ENCODE assay signal across 9 cellular contexts in genomic region chr6:137342607-137343186, GRCh38.
DNase-seq lines count a peak whose midpoint lies in the region; ATAC-seq and TF ChIP-seq lines count a peak whose summit lies in the region.
"Had no signal": no experiment of that assay in that cellular context is flagged by ENCODE, and none has a peak within 500 bp of the region (broad histone marks: within the 10 kb centered on the region; RNA-seq: fewer than 3 reads in every experiment).

No MANE protein-coding gene starts in this region.

- no peaks in the 10 kb centered on the region for H3K36me3 ChIP-seq in thoracic aorta
- H3K36me3 ChIP-seq in body of pancreas (replicated peaks in 1 of 2; ENCODE audit: insufficient read depth in 1 of 2, low read depth in 2 of 2), result no peaks in the 10 kb centered on the region
- H3K36me3 ChIP-seq in mammary epithelial cell (ENCODE audit: insufficient read depth, low read length), result no peaks in the 10 kb centered on the region

- POLR2A ChIA-PET in activated CD4-positive, alpha-beta memory T cell treated with anti-CD3 and anti-CD28 coated beads for 36 hours (lab: Charles Lee), result no interaction called here

- intact Hi-C loops in activated CD4-positive, alpha-beta memory T cell treated with anti-CD3 and anti-CD28 coated beads for 36 hours (cut with micrococcal nuclease), result loop anchor here (1.0 to 10.0 kb wide), 5 partner anchors 46 to 299 kb away; partner anchors contain the start of gene OLIG3
- intact Hi-C loops in body of pancreas (cut with DNase I) (no loop called here), mammary epithelial cell (cut with micrococcal nuclease) (loop anchor here (1.0 kb wide), 1 partner anchor 299 kb away; no protein-coding TSS in a partner anchor)

- H3K27me3 Mint-ChIP-seq in activated T-cell treated with anti-CD3 and anti-CD28 coated beads, Interleukin-2, amount 50 U/mL, for 4 hours (ENCODE audit: low read depth), result peaks cover 2% of the 10 kb centered on the region
- H3K27me3 Mint-ChIP-seq in activated CD4-positive, alpha-beta memory T cell treated with anti-CD3 and anti-CD28 coated beads for 36 hours, result peaks cover 3% of the 10 kb centered on the region

- dilution Hi-C loops in mammary epithelial cell (cut with HindIII; ENCODE audit: low sequenced_read_pairs), result no loop called here

- H3K9me3 ChIP-seq in thoracic aorta (no peaks in the 10 kb centered on the region), body of pancreas (no peaks in the 10 kb centered on the region), mammary epithelial cell (replicated peaks; ENCODE audit: insufficient read depth, low read length) (no peaks in the 10 kb centered on the region)

- TF ChIP-seq CTCF in thoracic aorta (IDR thresholded peaks at IDR 0.05) (no peak), body of pancreas (IDR thresholded peaks at IDR 0.05) (no peak), mammary epithelial cell (conservative IDR thresholded peaks at IDR 0.05 in 1 of 2, IDR thresholded peaks at IDR 0.05 in 1 of 2; ENCODE audit: extremely low read depth in 1 of 2, insufficient read depth in 1 of 2, low read depth in 1 of 2, low read length in 2 of 2) (no peak)

- WGBS in body of pancreas, 2 donors, result 34 to 37% methylated on average over 12 of the region's 12 CpGs
- WGBS in mammary epithelial cell (ENCODE audit: low coverage, missing lambda C conversion rate), result 92% methylated on average over 12 of the region's 12 CpGs

- CTCF ChIA-PET in activated CD4-positive, alpha-beta memory T cell treated with anti-CD3 and anti-CD28 coated beads for 36 hours (lab: Charles Lee), result interaction anchor here (0.5 to 3.8 kb wide), 22 partner anchors 8 to 633 kb away, joined by 3 to 44 read pairs (median 3); no protein-coding TSS in a partner anchor
- CTCF ChIA-PET in mammary epithelial cell (lab: Charles Lee; ENCODE audit: low non-redundant PET), result no interaction called here

- no peaks in the 10 kb centered on the region for H3K9me3 Mint-ChIP-seq in activated T-cell treated with anti-CD3 and anti-CD28 coated beads, Interleukin-2, amount 50 U/mL, for 4 hours
- no peaks in the 10 kb centered on the region for H3K9me3 Mint-ChIP-seq in activated CD4-positive, alpha-beta memory T cell treated with anti-CD3 and anti-CD28 coated beads for 36 hours

- no peak overlapping the region for H3K9ac ChIP-seq in mammary epithelial cell (ENCODE audit: insufficient read depth, low read length)

- peak overlapping the region; percentile 79 for H3K4me3 Mint-ChIP-seq in activated T-cell treated with anti-CD3 and anti-CD28 coated beads, Interleukin-2, amount 50 U/mL, for 4 hours
- peak overlapping the region; percentile 75 for H3K4me3 Mint-ChIP-seq in activated CD4-positive, alpha-beta memory T cell treated with anti-CD3 and anti-CD28 coated beads for 36 hours

- peak in 1 of 2 donors; percentile 32 for ATAC-seq in activated T-cell treated with anti-CD3 and anti-CD28 coated beads, Interleukin-2, amount 50 U/mL, for 4 hours
- ATAC-seq in thoracic aorta (ENCODE audit: insufficient number of reproducible peaks, low FRiP score, low read depth) (no peak), body of pancreas (no peak), GM21619 (IDR thresholded peaks at IDR 0.05; ENCODE audit: unreplicated experiment) (no peak)

- no peaks in the 10 kb centered on the region for H3K79me2 ChIP-seq in mammary epithelial cell (ENCODE audit: insufficient read depth, low read length)

- no peak for DNase-seq in activated T-cell treated with anti-CD3 and anti-CD28 coated beads, Interleukin-2, amount 50 U/mL, for 4 hours
- DNase-seq in activated T-cell treated with anti-CD3 and anti-CD28 coated beads, Interleukin-2, amount 50 U/mL, for 48 hours, result no peak
- DNase-seq in activated CD4-positive, alpha-beta memory T cell treated with anti-CD3 and anti-CD28 coated beads for 36 hours, result no peak
- DNase-seq in thoracic aorta (ENCODE audit: low spot score), result no peak
- DNase-seq in body of pancreas, result no peak
- DNase-seq in mammary epithelial cell, result no peak

- in situ Hi-C loops in mammary epithelial cell (cut with MboI; ENCODE audit: low sequenced_read_pairs in 2 of 2), result no loop called here

- H4K20me1 ChIP-seq in mammary epithelial cell (ENCODE audit: insufficient read depth, low read length), result no peaks in the 10 kb centered on the region

- H3K4me2 ChIP-seq in mammary epithelial cell (ENCODE audit: insufficient read depth, low read depth, low read length), result no peak overlapping the region

- H3K27ac ChIP-seq in layer of hippocampus (ENCODE audit: low read depth, low read length) (peak overlapping the region; percentile 24), thoracic aorta (no peak overlapping the region), body of pancreas (no peak overlapping the region), mammary epithelial cell (ENCODE audit: insufficient read depth, low read depth, low read length) (no peak overlapping the region)
- H3K27ac ChIP-seq: epithelial cell of prostate had no signal

- no TSS peak for BruUV-seq in mammary epithelial cell (replicated peaks; lab: Mats Ljungman, UMichigan)

- H3K4me1 ChIP-seq in thoracic aorta (ENCODE audit: control insufficient read depth in 1 of 2, low read depth in 2 of 2), result no peaks in the 10 kb centered on the region
- H3K4me1 ChIP-seq in body of pancreas, result peaks cover 13% of the 10 kb centered on the region
- peaks cover 10% of the 10 kb centered on the region for H3K4me1 ChIP-seq in mammary epithelial cell (ENCODE audit: insufficient read depth, low read length)

- H3K27ac Mint-ChIP-seq in activated CD4-positive, alpha-beta memory T cell treated with anti-CD3 and anti-CD28 coated beads for 36 hours, result no peak overlapping the region

- no peak overlapping the region for H2AFZ ChIP-seq in mammary epithelial cell (ENCODE audit: low read depth, low read length)

- H3K36me3 Mint-ChIP-seq in activated T-cell treated with anti-CD3 and anti-CD28 coated beads, Interleukin-2, amount 50 U/mL, for 4 hours (ENCODE audit: insufficient read depth), result no peaks in the 10 kb centered on the region
- no peaks in the 10 kb centered on the region for H3K36me3 Mint-ChIP-seq in activated CD4-positive, alpha-beta memory T cell treated with anti-CD3 and anti-CD28 coated beads for 36 hours

- no peak for TF ChIP-seq POLR2A in body of pancreas (IDR thresholded peaks at IDR 0.05)

- H3K4me3 ChIP-seq in thoracic aorta (peak overlapping the region; percentile 48), body of pancreas (no peak overlapping the region), mammary epithelial cell (replicated peaks in 1 of 3; ENCODE audit: insufficient read depth in 1 of 3, low read depth in 2 of 3, low read length in 3 of 3) (no peak overlapping the region)

- peaks cover 14% of the 10 kb centered on the region for H3K4me1 Mint-ChIP-seq in activated T-cell treated with anti-CD3 and anti-CD28 coated beads, Interleukin-2, amount 50 U/mL, for 4 hours (ENCODE audit: low read depth)
- H3K4me1 Mint-ChIP-seq in activated CD4-positive, alpha-beta memory T cell treated with anti-CD3 and anti-CD28 coated beads for 36 hours (ENCODE audit: low read depth), result peaks cover 13% of the 10 kb centered on the region

- no peaks in the 10 kb centered on the region for H3K27me3 ChIP-seq in layer of hippocampus (ENCODE audit: control insufficient read depth, insufficient read depth, low read length)
- no peaks in the 10 kb centered on the region for H3K27me3 ChIP-seq in thoracic aorta (replicated peaks; ENCODE audit: insufficient read depth)
- no peaks in the 10 kb centered on the region for H3K27me3 ChIP-seq in body of pancreas
- peaks cover 7% of the 10 kb centered on the region for H3K27me3 ChIP-seq in mammary epithelial cell (ENCODE audit: insufficient read depth, low read length)
